ENCODE assay signal across 1 cellular context in the genomic region with DNA sequence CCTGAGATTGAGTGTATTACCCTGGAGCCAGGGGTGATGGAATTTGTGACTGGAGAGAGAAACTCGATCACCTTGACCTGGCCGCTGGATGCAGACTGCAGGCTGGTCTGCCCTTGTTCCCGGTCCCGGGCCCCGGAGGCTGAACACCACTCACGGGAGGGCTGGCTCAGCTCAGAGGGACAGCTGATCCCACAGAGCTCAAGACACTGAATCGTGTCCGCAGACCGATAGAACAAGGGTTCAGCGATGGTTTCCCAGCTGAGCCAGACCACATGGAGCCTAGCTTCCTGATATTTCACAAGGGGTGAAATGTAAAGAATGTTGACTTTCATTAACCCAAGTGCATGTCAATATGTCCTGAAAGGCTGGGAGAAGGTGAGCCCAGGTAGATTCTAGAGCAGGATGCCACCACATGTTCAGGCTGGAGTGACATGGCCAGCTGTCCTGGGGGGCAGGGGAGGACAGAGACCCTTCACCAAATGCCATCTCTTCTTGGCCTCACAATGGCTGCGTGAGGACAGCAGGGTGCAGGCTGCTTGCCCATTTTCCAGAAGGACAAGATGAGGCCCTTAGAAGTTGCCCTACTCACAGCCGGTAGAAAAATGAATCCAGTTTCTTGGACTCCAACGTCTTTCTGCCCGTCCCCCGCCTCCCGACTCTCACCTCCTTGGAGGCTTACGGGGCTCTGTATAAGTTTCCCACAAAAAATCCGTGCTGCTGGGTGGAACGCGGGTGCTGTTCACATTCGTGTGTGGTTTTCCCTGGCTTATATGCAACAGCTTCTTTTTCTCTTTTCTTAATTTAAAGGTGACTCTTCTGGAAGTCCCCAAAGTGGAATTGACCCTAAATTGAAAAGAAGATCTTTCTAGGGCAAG.
TF ChIP-seq lines count a peak whose summit lies in the region.

No MANE protein-coding gene starts in this region.

TF ChIP-seq in HepG2, 621 proteins besides CTCF, POLR2A, EP300 and RAD21 (continued from another document):
- TF ChIP-seq, protein P1, sequence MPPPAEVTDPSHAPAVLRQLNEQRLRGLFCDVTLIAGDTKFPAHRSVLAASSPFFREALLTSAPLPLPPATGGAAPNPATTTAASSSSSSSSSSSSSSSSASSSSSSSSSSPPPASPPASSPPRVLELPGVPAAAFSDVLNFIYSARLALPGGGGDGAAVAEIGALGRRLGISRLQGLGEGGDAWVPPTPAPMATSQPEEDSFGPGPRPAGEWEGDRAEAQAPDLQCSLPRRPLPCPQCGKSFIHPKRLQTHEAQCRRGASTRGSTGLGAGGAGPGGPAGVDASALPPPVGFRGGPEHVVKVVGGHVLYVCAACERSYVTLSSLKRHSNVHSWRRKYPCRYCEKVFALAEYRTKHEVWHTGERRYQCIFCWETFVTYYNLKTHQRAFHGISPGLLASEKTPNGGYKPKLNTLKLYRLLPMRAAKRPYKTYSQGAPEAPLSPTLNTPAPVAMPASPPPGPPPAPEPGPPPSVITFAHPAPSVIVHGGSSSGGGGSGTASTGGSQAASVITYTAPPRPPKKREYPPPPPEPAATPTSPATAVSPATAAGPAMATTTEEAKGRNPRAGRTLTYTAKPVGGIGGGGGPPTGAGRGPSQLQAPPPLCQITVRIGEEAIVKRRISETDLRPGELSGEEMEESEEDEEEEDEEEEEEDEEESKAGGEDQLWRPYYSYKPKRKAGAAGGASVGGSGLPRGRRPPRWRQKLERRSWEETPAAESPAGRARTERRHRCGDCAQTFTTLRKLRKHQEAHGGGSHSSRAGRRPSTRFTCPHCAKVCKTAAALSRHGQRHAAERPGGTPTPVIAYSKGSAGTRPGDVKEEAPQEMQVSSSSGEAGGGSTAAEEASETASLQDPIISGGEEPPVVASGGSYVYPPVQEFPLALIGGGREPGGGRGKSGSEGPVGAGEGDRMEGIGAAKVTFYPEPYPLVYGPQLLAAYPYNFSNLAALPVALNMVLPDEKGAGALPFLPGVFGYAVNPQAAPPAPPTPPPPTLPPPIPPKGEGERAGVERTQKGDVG (CRISPR knock-in tag; IDR thresholded peaks at IDR 0.05; ENCODE audit: borderline replicate concordance), result peak; percentile 34; the same call in 1 of the 2 replicates
- no peak for TF ChIP-seq FOXJ3 (CRISPR knock-in tag; IDR thresholded peaks at IDR 0.05; ENCODE audit: borderline replicate concordance)
- TF ChIP-seq FOSL2 (CRISPR knock-in tag; IDR thresholded peaks at IDR 0.05), result peak; percentile 15; the same call in 1 of the 2 replicates
- TF ChIP-seq SETDB1 (CRISPR knock-in tag; IDR thresholded peaks at IDR 0.05; ENCODE audit: borderline replicate concordance), result peak; percentile 68; the same call in 1 of the 2 replicates
- TF ChIP-seq ZBTB38 (CRISPR knock-in tag; IDR thresholded peaks at IDR 0.05), result peak; percentile 49; the same call in 1 of the 2 replicates
- TF ChIP-seq HNF4A (CRISPR knock-in tag; IDR thresholded peaks at IDR 0.05), result peak; percentile 21; the same call in 1 of the 2 replicates
- TF ChIP-seq MED1 (CRISPR knock-in tag; IDR thresholded peaks at IDR 0.05), result peak; percentile 43; the same call in 1 of the 2 replicates
- TF ChIP-seq TEAD3 (CRISPR knock-in tag; optimal IDR thresholded peaks at IDR 0.05; ENCODE audit: borderline replicate concordance), result peak; percentile 50
- peak; percentile 20; the same call in 1 of the 2 replicates for TF ChIP-seq SALL1 (CRISPR knock-in tag; IDR thresholded peaks at IDR 0.05)
- TF ChIP-seq, protein P2, sequence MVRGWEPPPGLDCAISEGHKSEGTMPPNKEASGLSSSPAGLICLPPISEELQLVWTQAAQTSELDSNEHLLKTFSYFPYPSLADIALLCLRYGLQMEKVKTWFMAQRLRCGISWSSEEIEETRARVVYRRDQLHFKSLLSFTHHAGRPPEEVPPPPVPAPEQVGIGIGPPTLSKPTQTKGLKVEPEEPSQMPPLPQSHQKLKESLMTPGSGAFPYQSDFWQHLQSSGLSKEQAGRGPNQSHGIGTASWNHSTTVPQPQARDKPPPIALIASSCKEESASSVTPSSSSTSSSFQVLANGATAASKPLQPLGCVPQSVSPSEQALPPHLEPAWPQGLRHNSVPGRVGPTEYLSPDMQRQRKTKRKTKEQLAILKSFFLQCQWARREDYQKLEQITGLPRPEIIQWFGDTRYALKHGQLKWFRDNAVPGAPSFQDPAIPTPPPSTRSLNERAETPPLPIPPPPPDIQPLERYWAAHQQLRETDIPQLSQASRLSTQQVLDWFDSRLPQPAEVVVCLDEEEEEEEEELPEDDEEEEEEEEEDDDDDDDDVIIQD (CRISPR knock-in tag; IDR thresholded peaks at IDR 0.05; ENCODE audit: low read depth), result peak; percentile 29; the same call in 1 of the 2 replicates
- TF ChIP-seq CEBPG (CRISPR knock-in tag; IDR thresholded peaks at IDR 0.05), result peak; percentile 69
- TF ChIP-seq KMT2B (CRISPR knock-in tag; IDR thresholded peaks at IDR 0.05), result no peak
- TF ChIP-seq SAP130 (CRISPR knock-in tag; IDR thresholded peaks at IDR 0.05; ENCODE audit: low read depth), result peak; percentile 40; the same call in 1 of the 2 replicates
- TF ChIP-seq, protein P3, sequence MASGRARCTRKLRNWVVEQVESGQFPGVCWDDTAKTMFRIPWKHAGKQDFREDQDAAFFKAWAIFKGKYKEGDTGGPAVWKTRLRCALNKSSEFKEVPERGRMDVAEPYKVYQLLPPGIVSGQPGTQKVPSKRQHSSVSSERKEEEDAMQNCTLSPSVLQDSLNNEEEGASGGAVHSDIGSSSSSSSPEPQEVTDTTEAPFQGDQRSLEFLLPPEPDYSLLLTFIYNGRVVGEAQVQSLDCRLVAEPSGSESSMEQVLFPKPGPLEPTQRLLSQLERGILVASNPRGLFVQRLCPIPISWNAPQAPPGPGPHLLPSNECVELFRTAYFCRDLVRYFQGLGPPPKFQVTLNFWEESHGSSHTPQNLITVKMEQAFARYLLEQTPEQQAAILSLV (CRISPR knock-in tag; IDR thresholded peaks at IDR 0.05; ENCODE audit: borderline replicate concordance), result 0 out of 2 replicates have a peak, but pooled peaks have one; percentile 37
- TF ChIP-seq PTBP1 (IDR thresholded peaks at IDR 0.05; ENCODE audit: low read depth, low read length, poor library complexity, severe bottlenecking), result no peak
- 0 out of 2 replicates have a peak, but pooled peaks have one; percentile 15 for TF ChIP-seq GABPB1 (CRISPR knock-in tag; IDR thresholded peaks at IDR 0.05)
- 0 out of 2 replicates have a peak, but pooled peaks have one; percentile 35 for TF ChIP-seq EED (CRISPR knock-in tag; IDR thresholded peaks at IDR 0.05)
TF ChIP-seq in HepG2: peak in this region for 29.
